1 cellular context compared by ENCODE assay signal in the genomic region with DNA sequence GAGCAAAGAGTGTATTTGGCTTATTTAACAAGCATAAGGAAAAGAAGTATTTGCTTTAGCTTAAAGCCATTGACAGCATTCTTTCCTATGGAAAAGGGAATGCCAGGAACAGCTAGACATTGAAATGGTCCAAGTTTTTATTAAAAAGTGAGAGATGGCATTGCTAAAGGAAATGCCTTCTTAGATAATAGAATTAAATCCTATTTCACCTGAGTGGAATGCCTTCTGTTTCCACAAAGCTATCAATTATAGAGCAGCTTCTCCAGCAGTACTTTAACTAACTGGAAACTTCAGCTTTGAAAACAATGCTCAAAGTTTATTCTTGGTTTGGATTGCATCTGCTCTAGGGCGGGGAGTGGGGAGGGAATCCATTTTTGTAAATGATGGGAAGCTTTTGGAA.
TF ChIP-seq lines count a peak whose summit lies in the region.

No MANE protein-coding gene starts in this region.

TF ChIP-seq in SK-N-SH treated with all-trans-retinoic acid at 6 μM for 48 hours, 23 proteins besides CTCF, POLR2A, EP300 and RAD21 (continued from another document):
- TF ChIP-seq CSDC2 (CRISPR knock-in tag; IDR thresholded peaks at IDR 0.05), result no peak
- no peak for TF ChIP-seq BACH2 (CRISPR knock-in tag; IDR thresholded peaks at IDR 0.05; ENCODE audit: borderline replicate concordance)
